Comparison of ENCODE assay signal across 15 cellular contexts in the genomic region with DNA sequence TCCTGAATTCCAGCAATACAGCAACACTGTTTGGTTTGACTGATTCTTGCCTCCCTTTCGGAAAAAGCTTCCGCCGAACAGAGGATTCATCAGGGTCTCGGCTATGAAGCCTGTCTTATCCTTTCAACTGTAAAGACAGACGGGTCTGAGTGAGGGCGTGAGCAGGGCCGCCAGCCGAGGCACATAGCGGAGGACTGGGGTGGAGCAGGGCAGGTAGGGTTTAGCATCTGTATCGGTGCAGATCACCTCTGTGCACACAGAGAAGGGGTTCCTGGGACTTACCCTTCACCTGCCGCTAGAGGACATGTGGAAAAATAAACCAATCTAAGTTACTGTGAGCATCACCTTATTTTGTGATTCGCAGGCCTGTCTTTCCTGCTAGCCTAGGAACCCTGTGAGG.
A peak's percentile ranks its signal among the peaks of the same experiment; 100 is the strongest.
DNase-seq lines count a peak whose midpoint lies in the region; ATAC-seq and TF ChIP-seq lines count a peak whose summit lies in the region.
"Had no signal": no experiment of that assay in that cellular context is flagged by ENCODE, and none has a peak within 500 bp of the region (broad histone marks: within the 10 kb centered on the region; RNA-seq: fewer than 3 reads in every experiment).

No MANE protein-coding gene starts in this region.

- intact Hi-C loops in ascending aorta (cut with DNase I): no loop called here

- H3K4me1 ChIP-seq in ascending aorta: peaks cover 6 to 12% of the 10 kb centered on the region in 2 donors
- peaks cover 10% of the 10 kb centered on the region for H3K4me1 ChIP-seq in rectal smooth muscle tissue (ENCODE audit: control insufficient read depth, insufficient read depth, low read length)
- H3K4me1 ChIP-seq: A549, BE2C had no signal

- no peak for ATAC-seq in left lobe of liver
- ATAC-seq in HG02763 (IDR thresholded peaks at IDR 0.05; ENCODE audit: unreplicated experiment): no peak
- ATAC-seq: A549, GM12878, HCT116, HepG2 had no signal

- H3K4me3 ChIP-seq in ascending aorta: no peak overlapping the region
- H3K4me3 ChIP-seq in rectal smooth muscle tissue (ENCODE audit: low read length): no peak overlapping the region
- H3K4me3 ChIP-seq: A549, GM12878 had no signal

- DNase-seq in ascending aorta (ENCODE audit: low spot score in 2 of 2): no peak
- peak; percentile 11 for DNase-seq in left lobe of liver (ENCODE audit: low spot score)
- no peak for DNase-seq in SW 1271 (lab: John Stamatoyannopoulos, UW)
- DNase-seq in activated CD4-positive, alpha-beta T cell treated with anti-CD3 and anti-CD28 coated beads for 1 hour: no peak
- DNase-seq in effector CD4-positive, alpha-beta T cell: no peak
- DNase-seq: BE2C; CD4-positive, alpha-beta memory T cell; DMS79 had no signal

- no peaks in the 10 kb centered on the region for H3K27me3 ChIP-seq in ascending aorta
- H3K27me3 ChIP-seq in rectal smooth muscle tissue (ENCODE audit: control insufficient read depth, insufficient read depth, low read length): no peaks in the 10 kb centered on the region
- H3K27me3 ChIP-seq: BE2C had no signal

- H3K36me3 ChIP-seq in ascending aorta (peaks cover 0 to 9% of the 10 kb centered on the region in 2 donors), rectal smooth muscle tissue (ENCODE audit: control insufficient read depth, insufficient read depth, low read length) (no peaks in the 10 kb centered on the region)
- H3K36me3 ChIP-seq: BE2C had no signal

- TF ChIP-seq CTCF in ascending aorta (IDR thresholded peaks at IDR 0.05): no peak

- no peak overlapping the region for H3K9ac ChIP-seq in rectal smooth muscle tissue (ENCODE audit: low read length)

- no peaks in the 10 kb centered on the region for H3K9me3 ChIP-seq in ascending aorta
- H3K9me3 ChIP-seq: A549, BE2C had no signal

- H3K27ac ChIP-seq in ascending aorta: peak overlapping the region; percentile 71 to 77
- peak overlapping the region; percentile 43 for H3K27ac ChIP-seq in rectal smooth muscle tissue (ENCODE audit: low read depth, low read length)
- H3K27ac ChIP-seq: A549, C4-2B had no signal
